In the genomic region with DNA sequence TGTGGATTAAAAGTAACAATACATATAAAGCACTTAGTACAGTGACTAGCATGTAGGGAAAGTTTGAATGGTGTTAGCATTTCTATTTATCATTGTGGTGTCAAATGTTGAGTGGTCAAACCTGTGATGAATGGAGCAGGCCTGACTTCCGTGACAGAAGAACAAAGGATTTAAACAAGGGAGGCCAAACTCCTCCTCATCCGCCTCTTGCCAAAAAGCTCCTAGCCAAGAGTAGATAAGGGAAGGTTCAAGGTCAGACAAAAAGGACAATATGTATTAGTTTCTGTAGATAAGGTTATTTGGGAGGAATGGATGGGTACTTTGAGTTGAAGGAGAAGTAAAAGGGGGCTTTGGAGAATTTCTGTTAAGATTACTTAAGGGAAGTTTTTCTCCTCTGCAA, we compare ENCODE assay signal across 32 cellular contexts. TPM values are rescaled to one million over a fixed set of nuclear protein-coding genes. Genes with fewer than 3 reads are reported as not detected.
"Had no signal": no experiment of that assay in that cellular context is flagged by ENCODE, and none has a peak within 500 bp of the region (broad histone marks: within the 10 kb centered on the region; RNA-seq: fewer than 3 reads in every experiment).

No MANE protein-coding gene starts in this region.

- H3K36me3 ChIP-seq: heart right ventricle, uterus had no signal

- H3K4me1 ChIP-seq: uterus had no signal

- H3K4me3 Mint-ChIP-seq: activated CD4-positive, alpha-beta T cell treated with anti-CD3 and anti-CD28 coated beads, Interleukin-2, amount 10 ng/mL, durations not matched to agents 7 days and 5 days; activated CD8-positive, alpha-beta T cell treated with anti-CD3 and anti-CD28 coated beads for 36 hours; brain; memory B cell; naive thymus-derived CD4-positive, alpha-beta T cell; T-helper 17 cell; type B pancreatic cell had no signal

- H3K9me3 Mint-ChIP-seq: activated CD4-positive, alpha-beta T cell treated with anti-CD3 and anti-CD28 coated beads, Interleukin-2, amount 10 ng/mL, durations not matched to agents 7 days and 5 days; activated CD8-positive, alpha-beta T cell treated with anti-CD3 and anti-CD28 coated beads for 36 hours; activated naive CD4-positive, alpha-beta T cell treated with anti-CD3 and anti-CD28 coated beads, Interleukin-2, amount 50 U/mL, for 72 hours; memory B cell; naive thymus-derived CD4-positive, alpha-beta T cell; type B pancreatic cell had no signal

- H3K27me3 ChIP-seq: foreskin keratinocyte, uterus had no signal

- H3K27ac ChIP-seq: foreskin keratinocyte, uterus had no signal

- H3K27ac Mint-ChIP-seq: activated CD4-positive, alpha-beta T cell treated with anti-CD3 and anti-CD28 coated beads, Interleukin-2, amount 10 ng/mL, durations not matched to agents 7 days and 5 days; activated CD8-positive, alpha-beta T cell treated with anti-CD3 and anti-CD28 coated beads for 36 hours; activated naive CD4-positive, alpha-beta T cell treated with anti-CD3 and anti-CD28 coated beads, Interleukin-2, amount 50 U/mL, for 72 hours; brain; memory B cell; T-helper 17 cell; type B pancreatic cell had no signal

- H3K4me1 Mint-ChIP-seq: memory B cell had no signal

- H3K4me3 ChIP-seq: heart right ventricle, skin epidermis, uterus had no signal

- ATAC-seq: activated CD8-positive, alpha-beta T cell treated with anti-CD3 and anti-CD28 coated beads for 36 hours; activated naive CD4-positive, alpha-beta T cell treated with anti-CD3 and anti-CD28 coated beads, Interleukin-2, amount 50 U/mL, for 72 hours; foreskin keratinocyte; naive thymus-derived CD4-positive, alpha-beta T cell; sciatic nerve; stimulated activated naive CD8-positive, alpha-beta T cell treated with anti-CD3 and anti-CD28 coated beads, Interleukin-15, Interleukin-2, amounts not matched to agents 100 U/mL and 50 U/mL, for 24 hours; T-helper 17 cell had no signal

- H3K36me3 Mint-ChIP-seq: activated naive CD4-positive, alpha-beta T cell treated with anti-CD3 and anti-CD28 coated beads, Interleukin-2, amount 50 U/mL, for 72 hours; brain; memory B cell; naive thymus-derived CD4-positive, alpha-beta T cell; type B pancreatic cell had no signal

- H3K9me3 ChIP-seq: heart right ventricle, uterus had no signal

- DNase-seq: activated CD4-positive, alpha-beta T cell treated with anti-CD3 and anti-CD28 coated beads, Interleukin-2, amount 10 ng/mL, durations not matched to agents 7 days and 5 days; activated CD4-positive, CD25-positive, alpha-beta regulatory T cell treated with anti-CD3 and anti-CD28 coated beads, Interleukin-2, amount 50 U/mL, for 72 hours; activated CD8-positive, alpha-beta T cell treated with anti-CD3 and anti-CD28 coated beads for 36 hours; activated naive CD4-positive, alpha-beta T cell; activated T-cell treated with anti-CD3 and anti-CD28 coated beads, Interleukin-2, amount 50 U/mL, for 48 hours; anterior cingulate cortex; caudate nucleus; foreskin keratinocyte; heart right ventricle; kidney glomerular epithelial cell; midbrain; naive thymus-derived CD4-positive, alpha-beta T cell; nucleus accumbens; stimulated activated CD4-positive, alpha-beta T cell treated with anti-CD3 and anti-CD28 coated beads, Interleukin-12 subunit alpha, Interleukin-12 subunit beta, amount 100 ng/mL, for 4 hours; stimulated activated CD4-positive, alpha-beta T cell treated with anti-CD3 and anti-CD28 coated beads, Interleukin-4, amount 100 ng/mL, for 1 hour; stimulated activated naive CD8-positive, alpha-beta T cell treated with anti-CD3 and anti-CD28 coated beads, Interleukin-15, Interleukin-2, amounts not matched to agents 100 U/mL and 50 U/mL, for 24 hours; T-helper 17 cell; T1000; uterus had no signal

RNA-seq across cellular contexts. Expression of gene RNASE7, which starts 6.5 kb away (rescaled TPM):
- total RNA-seq: activated CD4-positive, alpha-beta T cell treated with anti-CD3 and anti-CD28 coated beads, Interleukin-2, amount 10 ng/mL, durations not matched to agents 7 days and 5 days; activated CD8-positive, alpha-beta T cell treated with anti-CD3 and anti-CD28 coated beads for 36 hours; activated naive CD4-positive, alpha-beta T cell treated with anti-CD3 and anti-CD28 coated beads, Interleukin-2, amount 50 U/mL, for 72 hours; endothelial cell of umbilical vein; fibroblast of lung; heart right ventricle; naive thymus-derived CD4-positive, alpha-beta T cell; sciatic nerve; subcutaneous adipose tissue; T-helper 17 cell; uterus had no signal
- polyA plus RNA-seq: endothelial cell of umbilical vein; fibroblast of lung; naive thymus-derived CD4-positive, alpha-beta T cell; neural cell had no signal

RNA-seq across cellular contexts. Expression of gene RNASE8, which starts 9.0 kb away (rescaled TPM):
- total RNA-seq: activated CD4-positive, alpha-beta T cell treated with anti-CD3 and anti-CD28 coated beads, Interleukin-2, amount 10 ng/mL, durations not matched to agents 7 days and 5 days; activated CD8-positive, alpha-beta T cell treated with anti-CD3 and anti-CD28 coated beads for 36 hours; activated naive CD4-positive, alpha-beta T cell treated with anti-CD3 and anti-CD28 coated beads, Interleukin-2, amount 50 U/mL, for 72 hours; endothelial cell of umbilical vein; fibroblast of lung; foreskin keratinocyte; heart right ventricle; lower leg skin; naive thymus-derived CD4-positive, alpha-beta T cell; sciatic nerve; subcutaneous adipose tissue; T-helper 17 cell; uterus had no signal
- polyA plus RNA-seq: endothelial cell of umbilical vein; esophagus; fibroblast of lung; foreskin keratinocyte; heart right ventricle; naive thymus-derived CD4-positive, alpha-beta T cell; neural cell; thymus had no signal

RNA-seq across cellular contexts. Expression of gene RNASE13, which starts 14.0 kb away (rescaled TPM):
- total RNA-seq: activated CD4-positive, alpha-beta T cell treated with anti-CD3 and anti-CD28 coated beads, Interleukin-2, amount 10 ng/mL, durations not matched to agents 7 days and 5 days; activated CD8-positive, alpha-beta T cell treated with anti-CD3 and anti-CD28 coated beads for 36 hours; activated naive CD4-positive, alpha-beta T cell treated with anti-CD3 and anti-CD28 coated beads, Interleukin-2, amount 50 U/mL, for 72 hours; endothelial cell of umbilical vein; fibroblast of lung; foreskin keratinocyte; heart right ventricle; lower leg skin; naive thymus-derived CD4-positive, alpha-beta T cell; sciatic nerve; subcutaneous adipose tissue; T-helper 17 cell; uterus had no signal
- polyA plus RNA-seq: endothelial cell of umbilical vein; esophagus; fibroblast of lung; foreskin keratinocyte; heart right ventricle; naive thymus-derived CD4-positive, alpha-beta T cell; neural cell; thymus had no signal

RNA-seq across cellular contexts. Expression of gene TPPP2, which starts 18.6 kb away (rescaled TPM):
- total RNA-seq: activated CD4-positive, alpha-beta T cell treated with anti-CD3 and anti-CD28 coated beads, Interleukin-2, amount 10 ng/mL, durations not matched to agents 7 days and 5 days; activated CD8-positive, alpha-beta T cell treated with anti-CD3 and anti-CD28 coated beads for 36 hours; activated naive CD4-positive, alpha-beta T cell treated with anti-CD3 and anti-CD28 coated beads, Interleukin-2, amount 50 U/mL, for 72 hours; endothelial cell of umbilical vein; fibroblast of lung; foreskin keratinocyte; naive thymus-derived CD4-positive, alpha-beta T cell; subcutaneous adipose tissue; T-helper 17 cell had no signal
- polyA plus RNA-seq: endothelial cell of umbilical vein; fibroblast of lung; foreskin keratinocyte; naive thymus-derived CD4-positive, alpha-beta T cell; neural cell had no signal
